8 cellular contexts compared by ENCODE assay signal in genomic region chr12:121443193-121443829, GRCh38. TPM values are rescaled to one million over a fixed set of nuclear protein-coding genes. Genes with fewer than 3 reads are reported as not detected.
A peak's percentile ranks its signal among the peaks of the same experiment; 100 is the strongest.
DNase-seq lines count a peak whose midpoint lies in the region; ATAC-seq, FAIRE-seq and TF ChIP-seq lines count a peak whose summit lies in the region.

No MANE protein-coding gene starts in this region.

- DNase-seq in GM12892 (ENCODE audit: insufficient read length) (peak; percentile 96), NCI-H2107 (lab: John Stamatoyannopoulos, UW) (peak; percentile 75), cerebellum (ENCODE audit: low spot score) (peak; percentile 82)
- peak; percentile 49 for DNase-seq in activated CD4-positive, alpha-beta T cell treated with anti-CD3 and anti-CD28 coated beads for 1 hour
- DNase-seq in stimulated activated CD4-positive, alpha-beta T cell treated with anti-CD3 and anti-CD28 coated beads, Interleukin-1b, Interleukin-23, amount 100 ng/mL, for 4 hours (ENCODE audit: low read depth in 2 of 2): peak; percentile 54 to 68

- no peak for TF ChIP-seq POLR2A in GM12892 (IDR thresholded peaks at IDR 0.05; ENCODE audit: low read depth, low read length)

- FAIRE-seq in GM12892 (lab: Jason Lieb, UNC): peak; percentile 68

- H3K27ac ChIP-seq in 22Rv1: no peak overlapping the region
- peak overlapping the region; percentile 52 for H3K27ac ChIP-seq in layer of hippocampus (ENCODE audit: low read depth, low read length)

- peak; percentile 100 for TF ChIP-seq CTCF in 22Rv1 (IDR thresholded peaks at IDR 0.05)

- no peak for ATAC-seq in GM21786 (IDR thresholded peaks at IDR 0.05; ENCODE audit: unreplicated experiment)

- no peaks in the 10 kb centered on the region for H3K27me3 ChIP-seq in layer of hippocampus (ENCODE audit: control insufficient read depth, insufficient read depth, low read length)

RNA-seq across cellular contexts. Expression of gene RNF34, which starts 43.4 kb away (rescaled TPM):
- 53.3 TPM for polyA plus RNA-seq in GM12892 (2012; ENCODE audit: missing spikeins)
- total RNA-seq in cerebellum: 85.2 TPM
